Comparison of ENCODE assay signal across 28 cellular contexts in the genomic region with DNA sequence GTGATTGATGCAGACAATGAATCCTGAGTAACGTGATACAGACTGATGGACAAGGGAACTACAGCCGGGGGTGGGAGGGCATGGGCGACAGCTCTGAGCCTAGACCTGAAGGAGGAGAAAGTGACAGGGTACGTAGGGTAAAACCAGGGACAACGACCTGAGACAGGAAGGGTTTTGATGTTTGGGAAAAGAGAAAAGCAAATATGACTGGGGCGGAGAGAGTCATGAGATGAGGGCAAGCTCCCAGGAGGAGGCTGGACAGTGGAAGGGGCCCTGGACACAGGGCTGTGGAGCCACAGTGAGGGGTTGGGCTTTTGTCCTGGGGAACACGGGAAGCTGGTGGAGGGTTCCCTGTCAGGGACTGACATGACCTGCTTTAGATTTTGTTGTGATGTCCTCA.
"Had no signal": no experiment of that assay in that cellular context is flagged by ENCODE, and none has a peak within 500 bp of the region (broad histone marks: within the 10 kb centered on the region; RNA-seq: fewer than 3 reads in every experiment).

No MANE protein-coding gene starts in this region.

- H3K4me1 ChIP-seq: left ventricle myocardium inferior, pancreas, psoas muscle, suprapubic skin, tibial artery, vagina had no signal

- H3K27ac Mint-ChIP-seq: naive thymus-derived CD4-positive, alpha-beta T cell; natural killer cell treated with Interleukin-12 subunit alpha and Interleukin-12 subunit beta and Interleukin-15 and Interleukin-18, amount 100 ng/mL, for 72 hours; stimulated activated naive CD8-positive, alpha-beta T cell treated with anti-CD3 and anti-CD28 coated beads, Interleukin-15, Interleukin-2, amounts not matched to agents 100 ng/mL and 50 ng/mL, for 24 hours had no signal

- H3K4me3 Mint-ChIP-seq: immature natural killer cell; natural killer cell treated with Interleukin-12 subunit alpha and Interleukin-12 subunit beta and Interleukin-15 and Interleukin-18, amount 100 ng/mL, for 72 hours; neural crest cell; stimulated activated naive CD8-positive, alpha-beta T cell treated with anti-CD3 and anti-CD28 coated beads, Interleukin-15, Interleukin-2, amounts not matched to agents 100 ng/mL and 50 ng/mL, for 24 hours; type B pancreatic cell had no signal

- H3K27me3 Mint-ChIP-seq: naive thymus-derived CD4-positive, alpha-beta T cell; natural killer cell treated with Interleukin-12 subunit alpha and Interleukin-12 subunit beta and Interleukin-15 and Interleukin-18, amount 100 ng/mL, for 72 hours; stimulated activated naive CD8-positive, alpha-beta T cell treated with anti-CD3 and anti-CD28 coated beads, Interleukin-15, Interleukin-2, amounts not matched to agents 100 ng/mL and 50 ng/mL, for 24 hours; type B pancreatic cell had no signal

- ATAC-seq: mucosa of descending colon; naive thymus-derived CD4-positive, alpha-beta T cell; natural killer cell treated with Interleukin-12 subunit alpha and Interleukin-12 subunit beta and Interleukin-15 and Interleukin-18, amount 100 ng/mL, for 72 hours; pancreas; psoas muscle; sciatic nerve had no signal

- H3K4me3 ChIP-seq: left ventricle myocardium inferior, lung, mucosa of descending colon, pancreas, psoas muscle, skin epidermis, suprapubic skin, thoracic aorta, tibial artery, vagina had no signal

- H3K27ac ChIP-seq: left ventricle myocardium inferior, pancreas, psoas muscle, skin epidermis, suprapubic skin, thoracic aorta, tibial artery, vagina had no signal

- H3K27me3 ChIP-seq: pancreas, suprapubic skin, tibial artery, vagina had no signal

- H3K9me3 ChIP-seq: pancreas, vagina had no signal

- DNase-seq: hypothalamus; immature natural killer cell; kidney; left ventricle myocardium inferior; mesendoderm; midbrain; mucosa of descending colon; naive thymus-derived CD4-positive, alpha-beta T cell; nucleus accumbens; pancreas; posterior cingulate gyrus; psoas muscle; stimulated activated CD4-positive, alpha-beta T cell treated with anti-CD3 and anti-CD28 coated beads, Interleukin-12 subunit alpha, Interleukin-12 subunit beta, amount 100 ng/mL, for 4 hours; stimulated activated CD4-positive, alpha-beta T cell treated with anti-CD3 and anti-CD28 coated beads, Interleukin-15, amount 100 ng/mL, for 24 hours; stimulated activated CD4-positive, alpha-beta T cell treated with anti-CD3 and anti-CD28 coated beads, Interleukin-2, amount 100 ng/mL, for 24 hours; stimulated activated CD4-positive, alpha-beta T cell treated with anti-CD3 and anti-CD28 coated beads, Interleukin-4, amount 100 ng/mL, for 1 hour; stimulated activated naive CD4-positive, alpha-beta T cell; tibial artery had no signal
